Comparison of ENCODE assay signal across 8 cellular contexts in the genomic region with DNA sequence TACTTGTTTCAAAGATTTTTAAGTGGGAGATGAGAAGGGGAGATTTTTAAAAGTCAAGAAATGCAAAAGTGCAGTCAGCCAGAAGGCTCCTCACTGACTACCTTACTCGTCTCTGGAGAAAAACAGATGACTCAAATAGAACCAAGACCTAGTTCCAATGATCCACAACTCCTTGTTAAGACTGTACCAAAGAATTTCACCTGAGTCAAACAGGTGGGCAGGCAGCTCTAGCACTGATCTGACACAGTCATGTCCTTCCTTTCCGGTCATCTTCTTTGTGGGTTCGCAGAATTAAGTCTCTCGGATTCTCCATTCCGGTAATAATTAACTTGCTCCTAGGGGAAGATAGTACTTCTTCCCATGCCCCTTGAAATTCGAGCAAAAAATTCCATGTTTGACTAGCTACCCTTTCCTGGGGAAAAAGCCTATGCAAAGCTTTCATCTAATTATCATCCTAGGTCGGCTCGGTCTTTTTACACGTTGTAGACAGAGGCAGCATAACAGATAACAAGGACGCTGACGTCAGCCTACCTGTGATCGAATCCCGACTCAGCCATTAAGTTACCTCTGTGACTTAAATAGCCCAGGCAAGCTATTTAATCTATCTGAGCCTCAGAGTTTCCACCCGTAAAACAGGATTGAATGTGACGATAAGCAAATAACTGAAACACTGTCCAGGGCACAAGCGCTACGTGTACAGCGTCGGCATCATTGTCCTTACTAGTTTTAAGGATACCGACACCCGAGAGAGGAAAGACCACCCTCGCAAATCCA. TPM values are rescaled to one million over a fixed set of nuclear protein-coding genes. Genes with fewer than 3 reads are reported as not detected.
DNase-seq lines count a peak whose midpoint lies in the region; ATAC-seq, FAIRE-seq and TF ChIP-seq lines count a peak whose summit lies in the region.

No MANE protein-coding gene starts in this region.

- ATAC-seq in A549 (peak; percentile 20 to 47; a peak in 4 of 6 replicates), GM21390 (IDR thresholded peaks at IDR 0.05; ENCODE audit: unreplicated experiment) (peak; percentile 17), GM21737 (IDR thresholded peaks at IDR 0.05; ENCODE audit: unreplicated experiment) (no peak)

- no peaks in the 10 kb centered on the region for H3K27me3 ChIP-seq in SJCRH30
- peaks cover 17% of the 10 kb centered on the region for H3K27me3 ChIP-seq in smooth muscle cell (ENCODE audit: low read depth)

- FAIRE-seq in A549 (lab: Jason Lieb, UNC) = no peak

- H3K4me2 ChIP-seq in A549 (peak overlapping the region; percentile 78), smooth muscle cell (peak overlapping the region; percentile 95)

- no peak for TF ChIP-seq CTCF in A549 (IDR thresholded peaks at IDR 0.05)
- no peak for TF ChIP-seq CTCF in smooth muscle cell (IDR thresholded peaks at IDR 0.05; ENCODE audit: borderline replicate concordance, insufficient read depth, poor library complexity, severe bottlenecking)

- CTCF ChIA-PET in A549 (lab: Yijun Ruan, JAX) = interaction anchor here (1.3 kb wide), 1 partner anchor 10 kb away, joined by 6 read pairs; a partner anchor contains a TSS

- no peak for TF ChIP-seq EP300 in A549 (IDR thresholded peaks at IDR 0.05)

- no peaks in the 10 kb centered on the region for H3F3A ChIP-seq in smooth muscle cell (ENCODE audit: low read depth)

- no peak for TF ChIP-seq RAD21 in A549 (conservative IDR thresholded peaks at IDR 0.05 in 1 of 2, IDR thresholded peaks at IDR 0.05 in 1 of 2)

- H3K9me3 ChIP-seq in A549 (no peaks in the 10 kb centered on the region), SJCRH30 (replicated peaks) (no peaks in the 10 kb centered on the region), iPS-18c (ENCODE audit: control insufficient read depth, insufficient read depth, low read length) (no peaks in the 10 kb centered on the region), smooth muscle cell (replicated peaks; ENCODE audit: low read depth) (no peaks in the 10 kb centered on the region)

- H4K20me1 ChIP-seq in smooth muscle cell (ENCODE audit: low read depth) = peaks cover 50% of the 10 kb centered on the region

- H3K4me3 ChIP-seq in A549 (peak overlapping the region; percentile 88), SJCRH30 (peak overlapping the region; percentile 74), iPS-18c (ENCODE audit: insufficient read depth, low read depth, low read length) (peak overlapping the region; percentile 95), smooth muscle cell (peak overlapping the region; percentile 92)

- WGBS in A549 (ENCODE audit: missing lambda C conversion rate) = 5% methylated on average over 17 of the region's 22 CpGs
- 6% methylated on average over 22 of the region's 22 CpGs for WGBS in smooth muscle cell (ENCODE audit: low lambda C conversion rate)

- no peak for TF ChIP-seq POLR2A in A549 (IDR thresholded peaks at IDR 0.05; ENCODE audit: low read length)

- DNase-seq in A549 (ENCODE audit: low read depth in 1 of 2, low spot score in 1 of 2) (peak; percentile 17 to 38), SJCRH30 (peak in 1 of 2 experiments; percentile 12), smooth muscle cell (lab: John Stamatoyannopoulos, UW; ENCODE audit: unreplicated experiment) (no peak), NCI-H1048 (lab: John Stamatoyannopoulos, UW) (no peak)

- POLR2A ChIA-PET in A549 (lab: Yijun Ruan, JAX) = interaction anchor here (0.8 kb wide), 1 partner anchor 15 kb away, joined by 5 read pairs; no protein-coding TSS in a partner anchor

- peak overlapping the region; percentile 99 for H3K9ac ChIP-seq in smooth muscle cell (ENCODE audit: low read depth)

- H3K27ac ChIP-seq in A549 (peak overlapping the region; percentile 79 to 92), SJCRH30 (peak overlapping the region; percentile 46), angular gyrus (ENCODE audit: low read depth, low read length) (peak overlapping the region; percentile 82), smooth muscle cell (ENCODE audit: low read depth) (peak overlapping the region; percentile 96)

- H3K4me1 ChIP-seq in A549 = peaks cover 14% of the 10 kb centered on the region; the same call in 2 of the 3 replicates
- H3K4me1 ChIP-seq in SJCRH30 = peaks cover 6% of the 10 kb centered on the region
- H3K4me1 ChIP-seq in smooth muscle cell (ENCODE audit: low read depth) = peaks cover 13% of the 10 kb centered on the region

- no peak overlapping the region for H2AFZ ChIP-seq in smooth muscle cell (ENCODE audit: low read depth)

- H3K36me3 ChIP-seq in SJCRH30 = peaks cover 3% of the 10 kb centered on the region
- H3K36me3 ChIP-seq in smooth muscle cell (ENCODE audit: low read depth) = no peaks in the 10 kb centered on the region

- H3K79me2 ChIP-seq in smooth muscle cell (ENCODE audit: low read depth) = peaks cover 43% of the 10 kb centered on the region

TF ChIP-seq in A549, 52 proteins besides CTCF, POLR2A, EP300 and RAD21:
- TF ChIP-seq RNF2 (IDR thresholded peaks at IDR 0.05; ENCODE audit: borderline replicate concordance, low read depth) = no peak
- TF ChIP-seq HOXA7 (CRISPR knock-in tag; IDR thresholded peaks at IDR 0.05) = 0 out of 2 replicates have a peak, but pooled peaks have one; percentile 41
- no peak for TF ChIP-seq RFX5 (IDR thresholded peaks at IDR 0.05)
- TF ChIP-seq, protein P1, sequence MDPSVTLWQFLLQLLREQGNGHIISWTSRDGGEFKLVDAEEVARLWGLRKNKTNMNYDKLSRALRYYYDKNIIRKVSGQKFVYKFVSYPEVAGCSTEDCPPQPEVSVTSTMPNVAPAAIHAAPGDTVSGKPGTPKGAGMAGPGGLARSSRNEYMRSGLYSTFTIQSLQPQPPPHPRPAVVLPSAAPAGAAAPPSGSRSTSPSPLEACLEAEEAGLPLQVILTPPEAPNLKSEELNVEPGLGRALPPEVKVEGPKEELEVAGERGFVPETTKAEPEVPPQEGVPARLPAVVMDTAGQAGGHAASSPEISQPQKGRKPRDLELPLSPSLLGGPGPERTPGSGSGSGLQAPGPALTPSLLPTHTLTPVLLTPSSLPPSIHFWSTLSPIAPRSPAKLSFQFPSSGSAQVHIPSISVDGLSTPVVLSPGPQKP (IDR thresholded peaks at IDR 0.05; ENCODE audit: low read depth, low read length) = no peak
- no peak for TF ChIP-seq NPAS2 (CRISPR knock-in tag; IDR thresholded peaks at IDR 0.05; ENCODE audit: borderline replicate concordance)

RNA-seq across cellular contexts. Expression of a gene that starts 0.7 kb away (rescaled TPM):
- 46.6 and 54.3 TPM in 2 replicates for polyA plus RNA-seq in A549 (2011; rRNA removed)
- 14.5 and 15.6 TPM in 2 replicates for polyA plus RNA-seq in A549 (2012; cell fraction: cytosol; rRNA removed)
- polyA plus RNA-seq in A549 (2012; cell fraction: nucleus; rRNA removed) = 2.7 and 4.3 TPM in 2 replicates
- polyA plus RNA-seq in A549 (2017; fragmentation: RNase III; extraction: RNeasy Plus Mini Kit Qiagen cat#74134 plus additional on column Dnase treatment) = 43.2 to 44.3 TPM (median 43.2 TPM) in 3 replicates
- 8.9 and 9.5 TPM in 2 replicates for polyA minus RNA-seq in A549 (2011; rRNA and poly(A)+ RNA removed)
- total RNA-seq in SJCRH30 (2014; rRNA removed; shearing (Covaris generic)) = 42.8 and 44.1 TPM in 2 replicates
- total RNA-seq in smooth muscle cell = 67.7 and 72.0 TPM in 2 replicates
- 183 and 199 TPM in 2 replicates for polyA plus RNA-seq in smooth muscle cell

RNA-seq across cellular contexts. Expression of a gene that starts 9.0 kb away (rescaled TPM):
- 18.0 and 19.4 TPM in 2 replicates for polyA plus RNA-seq in A549 (2011; rRNA removed)
- 6.7 and 7.6 TPM in 2 replicates for polyA plus RNA-seq in A549 (2012; cell fraction: cytosol; rRNA removed)
- 5.9 and 9.2 TPM in 2 replicates for polyA plus RNA-seq in A549 (2012; cell fraction: nucleus; rRNA removed)
- polyA plus RNA-seq in A549 (2017; fragmentation: RNase III; extraction: RNeasy Plus Mini Kit Qiagen cat#74134 plus additional on column Dnase treatment) = 12.5 to 14.1 TPM (median 12.8 TPM) in 3 replicates
- 14.2 and 17.1 TPM in 2 replicates for polyA minus RNA-seq in A549 (2011; rRNA and poly(A)+ RNA removed)
- total RNA-seq in SJCRH30 (2014; rRNA removed; shearing (Covaris generic)) = 20.3 and 21.6 TPM in 2 replicates
- total RNA-seq in smooth muscle cell = 17.4 and 20.3 TPM in 2 replicates
- 19.0 and 23.1 TPM in 2 replicates for polyA plus RNA-seq in smooth muscle cell

RNA-seq across cellular contexts. Expression of a gene that starts 44.5 kb away (rescaled TPM):
- 2.2 and 2.9 TPM in 2 replicates for polyA plus RNA-seq in A549 (2011; rRNA removed)
- 1.2 and 1.3 TPM in 2 replicates for polyA plus RNA-seq in A549 (2012; cell fraction: cytosol; rRNA removed)
- 2.3 and 3.5 TPM in 2 replicates for polyA plus RNA-seq in A549 (2012; cell fraction: nucleus; rRNA removed)
- 1.7 to 2.3 TPM (median 1.9 TPM) in 3 replicates for polyA plus RNA-seq in A549 (2017; fragmentation: RNase III; extraction: RNeasy Plus Mini Kit Qiagen cat#74134 plus additional on column Dnase treatment)
- 0.78 and 0.99 TPM in 2 replicates for polyA minus RNA-seq in A549 (2011; rRNA and poly(A)+ RNA removed)
- total RNA-seq in SJCRH30 (2014; rRNA removed; shearing (Covaris generic)) = not detected in 2 replicates
- 0.22 TPM in 1 of 2 replicates, not detected in the other for total RNA-seq in smooth muscle cell
- 0.40 and 0.58 TPM in 2 replicates for polyA plus RNA-seq in smooth muscle cell

RNA-seq across cellular contexts. Expression of a gene that starts 44.7 kb away (rescaled TPM):
- polyA plus RNA-seq in A549 (2011; rRNA removed) = 1.1 and 2.0 TPM in 2 replicates
- polyA plus RNA-seq in A549 (2012; cell fraction: cytosol; rRNA removed) = 1.1 and 1.4 TPM in 2 replicates
- polyA plus RNA-seq in A549 (2012; cell fraction: nucleus; rRNA removed) = 5.3 TPM in 2 replicates
- 2.1 to 3.3 TPM (median 2.8 TPM) in 3 replicates for polyA plus RNA-seq in A549 (2017; fragmentation: RNase III; extraction: RNeasy Plus Mini Kit Qiagen cat#74134 plus additional on column Dnase treatment)
- polyA minus RNA-seq in A549 (2011; rRNA and poly(A)+ RNA removed) = 1.4 and 1.7 TPM in 2 replicates
- 0.41 and 0.42 TPM in 2 replicates for total RNA-seq in SJCRH30 (2014; rRNA removed; shearing (Covaris generic))
- 0.36 TPM in 1 of 2 replicates, not detected in the other for total RNA-seq in smooth muscle cell
- 0.51 and 0.60 TPM in 2 replicates for polyA plus RNA-seq in smooth muscle cell

Comparison
In these comparisons a context has a peak if more than half of its experiments do, and no peak if none do; other contexts are left out.
1. DNase-seq: peak in A549 (2 of 2); none in smooth muscle cell (single experiment) and NCI-H1048 (single experiment).
2. H3K27ac ChIP-seq: peak in every context shown above with its lines; median percentile 96 in smooth muscle cell; 86 in A549; 82 in angular gyrus; 46 in SJCRH30.
3. Peak in every context shown above with its lines, with median percentiles within 50 percentile points of each other: H3K4me3 ChIP-seq.